8 cellular contexts compared by ENCODE assay signal in genomic region chr6:158853072-158853871, GRCh38. TPM values are rescaled to one million over a fixed set of nuclear protein-coding genes. Genes with fewer than 3 reads are reported as not detected.
DNase-seq lines count a peak whose midpoint lies in the region; ATAC-seq and TF ChIP-seq lines count a peak whose summit lies in the region.

No MANE protein-coding gene starts in this region.

- H3K27ac ChIP-seq in cardiac muscle cell = peak overlapping the region; percentile 55

- no peaks in the 10 kb centered on the region for H3K9me3 ChIP-seq in cardiac muscle cell (ENCODE audit: low read depth)

- no peak overlapping the region for H3K4me3 ChIP-seq in AG10803 (ENCODE audit: low read length)
- no peak overlapping the region for H3K4me3 ChIP-seq in cardiac muscle cell
- no peak overlapping the region for H3K4me3 ChIP-seq in skeletal muscle cell (ENCODE audit: low read depth, low read length)

- peak; percentile 82 for ATAC-seq in HG03196 (IDR thresholded peaks at IDR 0.05; ENCODE audit: unreplicated experiment)

- no peaks in the 10 kb centered on the region for H3K36me3 ChIP-seq in cardiac muscle cell

- DNase-seq in AG10803 (ENCODE audit: low read depth) (peak; percentile 89), RKO (ENCODE audit: low spot score) (peak; percentile 83), cardiac muscle cell (ENCODE audit: low read depth in 1 of 2, low spot score in 1 of 2) (peak; percentile 51 to 93), skeletal muscle cell (ENCODE audit: low read depth) (peak; percentile 40), NCI-H1694 treated with DMSO at 0.1 percent for 48 hours (lab: John Stamatoyannopoulos, UW) (no peak)
- DNase-seq in activated T-helper 9 cell treated with anti-CD3 and anti-CD28 coated beads, Interleukin-2, amount 50 U/mL, for 16 hours (ENCODE audit: low read depth) = peak; percentile 77

- peak; percentile 37 for TF ChIP-seq POLR2A in GM19193 (IDR thresholded peaks at IDR 0.05; ENCODE audit: extremely low read depth, insufficient read depth, insufficient read length)

- no peaks in the 10 kb centered on the region for H3K27me3 ChIP-seq in cardiac muscle cell

- H3K4me1 ChIP-seq in cardiac muscle cell (ENCODE audit: low read depth) = peaks cover 19% of the 10 kb centered on the region

- TF ChIP-seq CTCF in AG10803 (conservative IDR thresholded peaks at IDR 0.05; ENCODE audit: low read length) (no peak), cardiac muscle cell (IDR thresholded peaks at IDR 0.05; ENCODE audit: low read depth, low read length) (no peak)

RNA-seq across cellular contexts. Expression of gene EZR, which starts 34.1 kb away (rescaled TPM):
- total RNA-seq in cardiac muscle cell = 356 and 401 TPM in 2 replicates
- 375 and 448 TPM in 2 replicates for polyA plus RNA-seq in cardiac muscle cell
